ENCODE assay signal across 1 cellular context in genomic region chr15:69647160-69647513, GRCh38.
TF ChIP-seq lines count a peak whose summit lies in the region.

No MANE protein-coding gene starts in this region.

TF ChIP-seq in WTC11, 78 proteins besides CTCF, POLR2A, EP300 and RAD21 (continued from another document):
- no peak for TF ChIP-seq ZNF512 (CRISPR knock-in tag; IDR thresholded peaks at IDR 0.05; ENCODE audit: borderline replicate concordance)
- no peak for TF ChIP-seq HMGA2 (CRISPR knock-in tag; IDR thresholded peaks at IDR 0.05)
